In genomic region chr19:6476155-6476895, GRCh38 we compare ENCODE assay signal across 8 cellular contexts. TPM values are rescaled to one million over a fixed set of nuclear protein-coding genes. Genes with fewer than 3 reads are reported as not detected.
DNase-seq lines count a peak whose midpoint lies in the region; ATAC-seq and TF ChIP-seq lines count a peak whose summit lies in the region.

No MANE protein-coding gene starts in this region.

- dilution Hi-C loops in IMR-90 (cut with HindIII; ENCODE audit: low sequenced_read_pairs, unreplicated experiment), result no loop called here

- no peak for TF ChIP-seq POLR2A in IMR-90 (IDR thresholded peaks at IDR 0.05; ENCODE audit: low read depth, low read length)

- H3K14ac ChIP-seq in IMR-90 (replicated peaks; ENCODE audit: low read depth, low read length), result no peak overlapping the region

- no peak overlapping the region for H3K56ac ChIP-seq in IMR-90 (ENCODE audit: extremely low read depth, insufficient read depth, low read length)

- H2AK9ac ChIP-seq in IMR-90 (replicated peaks; ENCODE audit: low read depth, low read length, poor library complexity), result no peak overlapping the region

- no peak overlapping the region for H3K27ac ChIP-seq in IMR-90 (ENCODE audit: insufficient read depth, low read length)

- peaks cover 3% of the 10 kb centered on the region; the same call in 1 of the 2 replicates for H3K9me3 ChIP-seq in IMR-90 (ENCODE audit: control insufficient read depth, insufficient read depth, low read length)

- H3K4ac ChIP-seq in IMR-90 (ENCODE audit: low read depth, low read length), result no peak overlapping the region

- H3K4me3 ChIP-seq in IMR-90 (ENCODE audit: insufficient read depth, low read depth, low read length) (0 out of 2 replicates have a peak overlapping the region, but pooled peaks have one; percentile 24), choroid plexus epithelial cell (ENCODE audit: low read depth, low read length) (peak overlapping the region; percentile 32)

- no peak overlapping the region for H2AK5ac ChIP-seq in IMR-90 (ENCODE audit: low read depth, low read length)

- CTCF ChIA-PET in IMR-90 (lab: Yijun Ruan, JAX), result no interaction called here

- peaks cover 12% of the 10 kb centered on the region for H3K27me3 ChIP-seq in IMR-90 (ENCODE audit: control insufficient read depth, insufficient read depth, low read length)

- no peaks in the 10 kb centered on the region for H3K9me1 ChIP-seq in IMR-90 (ENCODE audit: insufficient read depth, low read length)

- no peak overlapping the region for H3K23ac ChIP-seq in IMR-90 (ENCODE audit: low read depth, low read length)

- H3K36me3 ChIP-seq in IMR-90 (ENCODE audit: control insufficient read depth, insufficient read depth, low read length), result no peaks in the 10 kb centered on the region

- no peak overlapping the region for H3K9ac ChIP-seq in IMR-90 (ENCODE audit: low read depth, low read length)

- peak; percentile 74 for DNase-seq in AG20443 (ENCODE audit: low spot score)
- DNase-seq in IMR-90, result peak; percentile 10
- DNase-seq in activated CD4-positive, alpha-beta T cell treated with anti-CD3 and anti-CD28 coated beads for 24 hours (ENCODE audit: low read depth in 2 of 2), result peak; percentile 52 to 55
- peak; percentile 60 for DNase-seq in choroid plexus epithelial cell (ENCODE audit: low read depth)
- DNase-seq in left kidney (ENCODE audit: low read depth, low spot score), result peak; percentile 96
- DNase-seq in stimulated activated CD4-positive, alpha-beta T cell treated with anti-CD3 and anti-CD28 coated beads, Interleukin-4, amount 100 ng/mL, for 24 hours, result peak; percentile 65
- DNase-seq in GOT3 (lab: John Stamatoyannopoulos, UW), result no peak

- POLR2A ChIA-PET in IMR-90 (lab: Charles Lee; ENCODE audit: unreplicated experiment), result no interaction called here

- no peaks in the 10 kb centered on the region for H3K79me1 ChIP-seq in IMR-90 (ENCODE audit: low read depth in 1 of 2, low read length in 2 of 2)

- H4K20me1 ChIP-seq in IMR-90 (ENCODE audit: insufficient read depth, low read length), result no peaks in the 10 kb centered on the region

- intact Hi-C loops in IMR-90 (cut with micrococcal nuclease), result no loop called here

- H3K18ac ChIP-seq in IMR-90 (ENCODE audit: low read depth, low read length), result no peak overlapping the region

- H2AFZ ChIP-seq in IMR-90 (replicated peaks; ENCODE audit: low read length, poor library complexity), result peak overlapping the region; percentile 69

- H2BK15ac ChIP-seq in IMR-90 (ENCODE audit: low read depth, low read length), result no peak overlapping the region

- H3K4me1 ChIP-seq in IMR-90 (ENCODE audit: control insufficient read depth, insufficient read depth, low read length), result no peaks in the 10 kb centered on the region

- in situ Hi-C loops in IMR-90 (cut with MboI; ENCODE audit: low sequenced_read_pairs), result no loop called here

- no peak overlapping the region for H4K5ac ChIP-seq in IMR-90 (ENCODE audit: low read depth, low read length)

- WGBS in IMR-90 (ENCODE audit: extremely low coverage in 2 of 2, insufficient read length in 1 of 2), 2 experiments, result 9% methylated on average over 9 of the region's 33 CpGs; no CpG with 5 or more reads in 1 of the 2 experiments

- TF ChIP-seq RAD21 in IMR-90 (IDR thresholded peaks at IDR 0.05; ENCODE audit: low read length), result no peak

- no peak for TF ChIP-seq CTCF in IMR-90 (conservative IDR thresholded peaks at IDR 0.05; ENCODE audit: low read depth, low read length)
- TF ChIP-seq CTCF in choroid plexus epithelial cell (conservative IDR thresholded peaks at IDR 0.05; ENCODE audit: low read depth, low read length), result no peak

- H2BK120ac ChIP-seq in IMR-90 (ENCODE audit: low read depth, low read length), result no peak overlapping the region

- no TSS peak for BruUV-seq in IMR-90 (replicated peaks; lab: Mats Ljungman, UMichigan)

- no peak overlapping the region for H2BK5ac ChIP-seq in IMR-90 (ENCODE audit: low read depth, low read length, poor library complexity, severe bottlenecking)

- H4K8ac ChIP-seq in IMR-90 (ENCODE audit: low read depth in 2 of 2, low read length in 2 of 2), result no peak overlapping the region

- H2BK20ac ChIP-seq in IMR-90 (ENCODE audit: low read depth, low read length), result no peak overlapping the region

- ATAC-seq in IMR-90 (ENCODE audit: low read depth) (peak; percentile 87), HG02840 (IDR thresholded peaks at IDR 0.05; ENCODE audit: low FRiP score, unreplicated experiment) (no peak)

- peak overlapping the region; percentile 50; the same call in 1 of the 2 replicates for H3K4me2 ChIP-seq in IMR-90 (ENCODE audit: low read depth, low read length)

- H4K91ac ChIP-seq in IMR-90 (ENCODE audit: insufficient read depth, low read depth, low read length), result no peak overlapping the region

TF ChIP-seq in IMR-90, 13 proteins besides CTCF, POLR2A, EP300 and RAD21:
- no peak for TF ChIP-seq CHD1 (IDR thresholded peaks at IDR 0.05; ENCODE audit: low read depth, low read length)
- TF ChIP-seq MXI1 (IDR thresholded peaks at IDR 0.05; ENCODE audit: borderline replicate concordance, low read depth, low read length), result no peak
- no peak for TF ChIP-seq MAZ (IDR thresholded peaks at IDR 0.05; ENCODE audit: borderline replicate concordance, low read depth, low read length)
- no peak for TF ChIP-seq CEBPB (IDR thresholded peaks at IDR 0.05; ENCODE audit: low read depth, low read length)
- TF ChIP-seq BHLHE40 (IDR thresholded peaks at IDR 0.05; ENCODE audit: low read depth, low read length), result no peak
- no peak for TF ChIP-seq FOS (IDR thresholded peaks at IDR 0.05; ENCODE audit: low read depth, low read length)
- no peak for TF ChIP-seq ELK1 (IDR thresholded peaks at IDR 0.05; ENCODE audit: borderline replicate concordance, low read depth, low read length)
- TF ChIP-seq SMC3 (IDR thresholded peaks at IDR 0.05; ENCODE audit: low read depth, low read length), result no peak
- no peak for TF ChIP-seq USF2 (IDR thresholded peaks at IDR 0.05; ENCODE audit: low read depth, low read length)
- TF ChIP-seq NFE2L2 (IDR thresholded peaks at IDR 0.05; ENCODE audit: low read depth, low read length), result no peak
- no peak for TF ChIP-seq RCOR1 (IDR thresholded peaks at IDR 0.05; ENCODE audit: insufficient replicate concordance, low read length)
- TF ChIP-seq MAFK (IDR thresholded peaks at IDR 0.05; ENCODE audit: low read depth, low read length), result no peak

RNA-seq across cellular contexts. Expression of gene DENND1C, which starts 5.3 kb away (rescaled TPM):
- not detected in 2 replicates for total RNA-seq in IMR-90 (2012; rRNA removed)
- polyA plus RNA-seq in IMR-90 (2012; rRNA removed), result not detected in 2 replicates
- polyA plus RNA-seq in IMR-90 (2012; cell fraction: cytosol; rRNA removed), result not detected in 2 replicates
- polyA plus RNA-seq in IMR-90 (2012; cell fraction: nucleus; rRNA removed; ENCODE audit: low replicate concordance), result 0.12 and 0.32 TPM in 2 replicates

RNA-seq across cellular contexts. Expression of gene CRB3, which starts 12.3 kb away (rescaled TPM):
- not detected in 2 replicates for total RNA-seq in IMR-90 (2012; rRNA removed)
- not detected in 2 replicates for polyA plus RNA-seq in IMR-90 (2012; rRNA removed)
- 0.13 TPM in 1 of 2 replicates, not detected in the other for polyA plus RNA-seq in IMR-90 (2012; cell fraction: cytosol; rRNA removed)
- polyA plus RNA-seq in IMR-90 (2012; cell fraction: nucleus; rRNA removed; ENCODE audit: low replicate concordance), result 0.12 TPM in 1 of 2 replicates, not detected in the other

RNA-seq across cellular contexts. Expression of gene SLC25A23, which starts 16.7 kb away (rescaled TPM):
- total RNA-seq in IMR-90 (2012; rRNA removed), result 7.0 and 7.8 TPM in 2 replicates
- 7.6 and 8.2 TPM in 2 replicates for polyA plus RNA-seq in IMR-90 (2012; rRNA removed)
- polyA plus RNA-seq in IMR-90 (2012; cell fraction: cytosol; rRNA removed), result 10.1 and 15.8 TPM in 2 replicates
- polyA plus RNA-seq in IMR-90 (2012; cell fraction: nucleus; rRNA removed; ENCODE audit: low replicate concordance), result 9.0 and 17.1 TPM in 2 replicates

RNA-seq across cellular contexts. Expression of gene TUBB4A, which starts 25.8 kb away (rescaled TPM):
- total RNA-seq in IMR-90 (2012; rRNA removed), result not detected in 2 replicates
- polyA plus RNA-seq in IMR-90 (2012; rRNA removed), result not detected in 2 replicates
- not detected in 2 replicates for polyA plus RNA-seq in IMR-90 (2012; cell fraction: cytosol; rRNA removed)
- not detected in 2 replicates for polyA plus RNA-seq in IMR-90 (2012; cell fraction: nucleus; rRNA removed; ENCODE audit: low replicate concordance)

RNA-seq across cellular contexts. Expression of gene SLC25A41, which starts 42.8 kb away (rescaled TPM):
- not detected in 2 replicates for total RNA-seq in IMR-90 (2012; rRNA removed)
- polyA plus RNA-seq in IMR-90 (2012; rRNA removed), result 0.14 TPM in 1 of 2 replicates, not detected in the other
- 0.08 and 0.14 TPM in 2 replicates for polyA plus RNA-seq in IMR-90 (2012; cell fraction: cytosol; rRNA removed)
- 0.28 and 0.66 TPM in 2 replicates for polyA plus RNA-seq in IMR-90 (2012; cell fraction: nucleus; rRNA removed; ENCODE audit: low replicate concordance)
